Comparison of ENCODE assay signal across 1 cellular context in genomic region chr11:83071641-83072591, GRCh38.
A peak's percentile ranks its signal among the peaks of the same experiment; 100 is the strongest.
TF ChIP-seq lines count a peak whose summit lies in the region.

Gene RAB30 (minus strand): TSS chr11:83071897. CDS start chr11:82997316, 74,581 bp downstream.

TF ChIP-seq in HepG2, 621 proteins besides CTCF, POLR2A, EP300 and RAD21 (continued from another document and continues in another):
- TF ChIP-seq DBP (CRISPR knock-in tag; IDR thresholded peaks at IDR 0.05; ENCODE audit: not compliant biosample characterization) (no peak), SMAD3 (CRISPR knock-in tag; IDR thresholded peaks at IDR 0.05) (peak; percentile 58; the same call in 1 of the 2 replicates), TBX2 (CRISPR knock-in tag; IDR thresholded peaks at IDR 0.05; ENCODE audit: borderline replicate concordance) (peak; percentile 70; the same call in 1 of the 2 replicates), ZNF558 (CRISPR knock-in tag; IDR thresholded peaks at IDR 0.05; ENCODE audit: borderline replicate concordance) (peak; percentile 69; the same call in 1 of the 2 replicates), ATF7-NPFF (CRISPR knock-in tag; IDR thresholded peaks at IDR 0.05; ENCODE audit: low read depth) (peak; percentile 60), DMTF1 (CRISPR knock-in tag; IDR thresholded peaks at IDR 0.05) (no peak), BORCS8-MEF2B (CRISPR knock-in tag; IDR thresholded peaks at IDR 0.05) (no peak), E2F2 (CRISPR knock-in tag; IDR thresholded peaks at IDR 0.05; ENCODE audit: borderline replicate concordance) (no peak), PCBP2 (optimal IDR thresholded peaks at IDR 0.05; ENCODE audit: low read depth, low read length, poor library complexity, severe bottlenecking) (no peak), KLF15 (CRISPR knock-in tag; IDR thresholded peaks at IDR 0.05; ENCODE audit: borderline replicate concordance) (0 out of 2 replicates have a peak, but pooled peaks have one; percentile 48), ZNF318 (CRISPR knock-in tag; IDR thresholded peaks at IDR 0.05) (no peak), ZNF7 (CRISPR knock-in tag; IDR thresholded peaks at IDR 0.05) (0 out of 2 replicates have a peak, but pooled peaks have one; percentile 31), GLMP (CRISPR knock-in tag; IDR thresholded peaks at IDR 0.05; ENCODE audit: borderline replicate concordance) (no peak), MZF1 (CRISPR knock-in tag; IDR thresholded peaks at IDR 0.05; ENCODE audit: borderline replicate concordance) (no peak), ZSCAN5A (CRISPR knock-in tag; IDR thresholded peaks at IDR 0.05; ENCODE audit: borderline replicate concordance) (no peak), ZMAT3 (CRISPR knock-in tag; conservative IDR thresholded peaks at IDR 0.05) (no peak; the same call in 1 of the 2 replicates), ZNF850 (CRISPR knock-in tag; conservative IDR thresholded peaks at IDR 0.05) (0 out of 2 replicates have a peak, but pooled peaks have one; percentile 57), ARNT2 (CRISPR knock-in tag; IDR thresholded peaks at IDR 0.05; ENCODE audit: low read depth) (peak; percentile 55; the same call in 1 of the 2 replicates), PRDM10 (CRISPR knock-in tag; IDR thresholded peaks at IDR 0.05; ENCODE audit: low read depth) (peak; percentile 95), CREB1 (IDR thresholded peaks at IDR 0.05) (peak; percentile 84), CREB1 (CRISPR knock-in tag; IDR thresholded peaks at IDR 0.05) (peak; percentile 94), HOXA7 (CRISPR knock-in tag; IDR thresholded peaks at IDR 0.05) (no peak), NR0B2 (CRISPR knock-in tag; IDR thresholded peaks at IDR 0.05) (peak; percentile 77; the same call in 1 of the 2 replicates), NR2F1 (CRISPR knock-in tag; IDR thresholded peaks at IDR 0.05) (0 out of 4 replicates have a peak, but pooled peaks of 1 of the 2 experiments have one; percentile 19), SP1 (IDR thresholded peaks at IDR 0.05) (no peak), SP1 (CRISPR knock-in tag; IDR thresholded peaks at IDR 0.05) (peak; percentile 13; the same call in 1 of the 2 replicates), ZNF121 (CRISPR knock-in tag; IDR thresholded peaks at IDR 0.05) (peak; percentile 71), ZNF629 (CRISPR knock-in tag; conservative IDR thresholded peaks at IDR 0.05) (no peak), GMEB1 (CRISPR knock-in tag; IDR thresholded peaks at IDR 0.05; ENCODE audit: borderline replicate concordance) (peak; percentile 86), MED1 (CRISPR knock-in tag; IDR thresholded peaks at IDR 0.05) (peak; percentile 77), AHR (CRISPR knock-in tag; IDR thresholded peaks at IDR 0.05) (peak; percentile 54; the same call in 1 of the 2 replicates), ZNF614 (CRISPR knock-in tag; IDR thresholded peaks at IDR 0.05; ENCODE audit: borderline replicate concordance) (peak; percentile 88), RBM39 (IDR thresholded peaks at IDR 0.05; ENCODE audit: low read depth, low read length, poor library complexity, severe bottlenecking) (peak; percentile 63), ZNF33A (CRISPR knock-in tag; IDR thresholded peaks at IDR 0.05; ENCODE audit: borderline replicate concordance) (0 out of 2 replicates have a peak, but pooled peaks have one; percentile 18), ESRRA (CRISPR knock-in tag; IDR thresholded peaks at IDR 0.05; ENCODE audit: low read depth) (0 out of 2 replicates have a peak, but pooled peaks have one; percentile 26), HNRNPL (IDR thresholded peaks at IDR 0.05; ENCODE audit: low read depth, low read length) (0 out of 2 replicates have a peak, but pooled peaks have one; percentile 28), CHD2 (IDR thresholded peaks at IDR 0.05; ENCODE audit: low read depth, low read length) (peak; percentile 54; the same call in 1 of the 2 replicates)
